ENCODE assay signal across 21 cellular contexts in genomic region chr12:27163894-27164293, GRCh38.
"Had no signal": no experiment of that assay in that cellular context is flagged by ENCODE, and none has a peak within 500 bp of the region (broad histone marks: within the 10 kb centered on the region; RNA-seq: fewer than 3 reads in every experiment).

No MANE protein-coding gene starts in this region.

- DNase-seq: colonic mucosa; dermis blood vessel endothelial cell; effector CD4-positive, alpha-beta T cell; erythroblast; foreskin keratinocyte; immature natural killer cell; left ventricle myocardium inferior; lower lobe of right lung; mesenchymal stem cell; midbrain; naive thymus-derived CD4-positive, alpha-beta T cell; psoas muscle; stimulated activated CD4-positive, alpha-beta T cell treated with anti-CD3 and anti-CD28 coated beads, Interleukin-2, amount 100 ng/mL, for 24 hours; stimulated activated CD4-positive, alpha-beta T cell treated with anti-CD3 and anti-CD28 coated beads, Interleukin-4, amount 100 ng/mL, for 4 hours; stimulated activated naive CD4-positive, alpha-beta T cell; stomach; substantia nigra; trophoblast cell had no signal

- H3K4me1 ChIP-seq: colonic mucosa, left ventricle myocardium inferior, lower lobe of right lung, psoas muscle, stomach had no signal

- H3K4me3 Mint-ChIP-seq: endodermal cell; immature natural killer cell; naive thymus-derived CD4-positive, alpha-beta T cell had no signal

- H3K4me1 Mint-ChIP-seq: immature natural killer cell had no signal

- H3K27ac ChIP-seq: colonic mucosa, foreskin keratinocyte, left ventricle myocardium inferior, lower lobe of right lung, neutrophil, psoas muscle, stomach had no signal

- H3K36me3 ChIP-seq: colonic mucosa, left ventricle myocardium inferior, lower lobe of right lung, neutrophil, stomach had no signal

- H3K4me3 ChIP-seq: colonic mucosa, left ventricle myocardium inferior, lower lobe of right lung, psoas muscle, stomach had no signal

- H3K27ac Mint-ChIP-seq: endodermal cell; immature natural killer cell; naive thymus-derived CD4-positive, alpha-beta T cell had no signal

- H3K27me3 ChIP-seq: colonic mucosa, foreskin keratinocyte, neutrophil, stomach had no signal

- ATAC-seq: lower lobe of right lung; naive thymus-derived CD4-positive, alpha-beta T cell; sciatic nerve had no signal

- H3K9me3 ChIP-seq: colonic mucosa, lower lobe of right lung, neutrophil, psoas muscle had no signal
